In genomic region chr5:139403418-139403786, GRCh38 we compare ENCODE assay signal across 1 cellular context.
TF ChIP-seq lines count a peak whose summit lies in the region.

No MANE protein-coding gene starts in this region.

TF ChIP-seq in IMR-90, 13 proteins besides CTCF, POLR2A, EP300 and RAD21 (continued from another document):
- no peak for TF ChIP-seq USF2 (IDR thresholded peaks at IDR 0.05; ENCODE audit: low read depth, low read length)
- no peak for TF ChIP-seq MAFK (IDR thresholded peaks at IDR 0.05; ENCODE audit: low read depth, low read length)
